In genomic region chr9:2093920-2094597, GRCh38 we compare ENCODE assay signal across 11 cellular contexts.
A peak's percentile ranks its signal among the peaks of the same experiment; 100 is the strongest.
DNase-seq lines count a peak whose midpoint lies in the region; ATAC-seq and TF ChIP-seq lines count a peak whose summit lies in the region.
"Had no signal": no experiment of that assay in that cellular context is flagged by ENCODE, and none has a peak within 500 bp of the region (broad histone marks: within the 10 kb centered on the region; RNA-seq: fewer than 3 reads in every experiment).

No MANE protein-coding gene starts in this region.

- H3K9me3 ChIP-seq in psoas muscle, result no peaks in the 10 kb centered on the region
- H3K9me3 ChIP-seq: sigmoid colon had no signal

- peaks cover 8% of the 10 kb centered on the region for H3K4me1 ChIP-seq in psoas muscle

- ATAC-seq in SK-N-SH treated with all-trans-retinoic acid at 6 μM for 48 hours (peak; percentile 93), psoas muscle (peak; percentile 49 to 68 (median 53))

- no peak overlapping the region for H3K4me3 ChIP-seq in fibroblast of villous mesenchyme (ENCODE audit: low read depth, low read length)
- no peak overlapping the region for H3K4me3 ChIP-seq in psoas muscle
- H3K4me3 ChIP-seq: sigmoid colon had no signal

- WGBS in psoas muscle, 3 donors, result 26 to 45% (median 33%) methylated on average over 2 of the region's 2 CpGs

- DNase-seq in GM03348 (ENCODE audit: low spot score) (peak; percentile 58), fibroblast of villous mesenchyme (ENCODE audit: low read depth) (peak; percentile 37), psoas muscle (no peak), HuH-7.5 (ENCODE audit: low spot score) (no peak), Kasumi-1 (lab: John Stamatoyannopoulos, UW) (no peak), NCI-H2171 (lab: John Stamatoyannopoulos, UW) (no peak), Ammon's horn (ENCODE audit: low spot score) (no peak)
- DNase-seq: activated CD4-positive, CD25-positive, alpha-beta regulatory T cell treated with anti-CD3 and anti-CD28 coated beads, Interleukin-2, amount 50 U/mL, for 72 hours; SHP77; sigmoid colon had no signal

- peaks cover 9 to 84% of the 10 kb centered on the region in 2 donors for H3K36me3 ChIP-seq in psoas muscle (ENCODE audit: insufficient read depth in 1 of 2, low read depth in 1 of 2)

- no peak overlapping the region for H3K27ac ChIP-seq in psoas muscle

- intact Hi-C loops in psoas muscle (cut with DNase I), result no loop called here

- no peak for TF ChIP-seq CTCF in fibroblast of villous mesenchyme (IDR thresholded peaks at IDR 0.05; ENCODE audit: insufficient read depth, low read depth, low read length)
- no peak for TF ChIP-seq CTCF in psoas muscle (IDR thresholded peaks at IDR 0.05)

- no peaks in the 10 kb centered on the region for H3K27me3 ChIP-seq in psoas muscle (ENCODE audit: insufficient read depth in 3 of 3, low read length in 2 of 3)
- H3K27me3 ChIP-seq: sigmoid colon had no signal

TF ChIP-seq in SK-N-SH treated with all-trans-retinoic acid at 6 μM for 48 hours, 23 proteins besides CTCF, POLR2A, EP300 and RAD21:
- TF ChIP-seq ISL1 (CRISPR knock-in tag; IDR thresholded peaks at IDR 0.05), result no peak
- TF ChIP-seq, protein P1, sequence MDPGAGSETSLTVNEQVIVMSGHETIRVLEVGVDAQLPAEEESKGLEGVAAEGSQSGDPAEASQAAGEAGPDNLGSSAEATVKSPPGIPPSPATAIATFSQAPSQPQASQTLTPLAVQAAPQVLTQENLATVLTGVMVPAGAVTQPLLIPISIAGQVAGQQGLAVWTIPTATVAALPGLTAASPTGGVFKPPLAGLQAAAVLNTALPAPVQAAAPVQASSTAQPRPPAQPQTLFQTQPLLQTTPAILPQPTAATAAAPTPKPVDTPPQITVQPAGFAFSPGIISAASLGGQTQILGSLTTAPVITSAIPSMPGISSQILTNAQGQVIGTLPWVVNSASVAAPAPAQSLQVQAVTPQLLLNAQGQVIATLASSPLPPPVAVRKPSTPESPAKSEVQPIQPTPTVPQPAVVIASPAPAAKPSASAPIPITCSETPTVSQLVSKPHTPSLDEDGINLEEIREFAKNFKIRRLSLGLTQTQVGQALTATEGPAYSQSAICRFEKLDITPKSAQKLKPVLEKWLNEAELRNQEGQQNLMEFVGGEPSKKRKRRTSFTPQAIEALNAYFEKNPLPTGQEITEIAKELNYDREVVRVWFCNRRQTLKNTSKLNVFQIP (CRISPR knock-in tag; IDR thresholded peaks at IDR 0.05; ENCODE audit: borderline replicate concordance, low read depth), result no peak
- TF ChIP-seq CSDC2 (CRISPR knock-in tag; IDR thresholded peaks at IDR 0.05), result no peak
- no peak for TF ChIP-seq CSRNP3 (CRISPR knock-in tag; IDR thresholded peaks at IDR 0.05)
- no peak for TF ChIP-seq ARNTL (CRISPR knock-in tag; IDR thresholded peaks at IDR 0.05; ENCODE audit: borderline replicate concordance, low read depth)
- TF ChIP-seq ZNF8 (CRISPR knock-in tag; IDR thresholded peaks at IDR 0.05), result no peak
- TF ChIP-seq ZFP30 (CRISPR knock-in tag; IDR thresholded peaks at IDR 0.05), result no peak
- TF ChIP-seq CREB5 (CRISPR knock-in tag; IDR thresholded peaks at IDR 0.05; ENCODE audit: low read depth), result no peak
- no peak for TF ChIP-seq TOX (CRISPR knock-in tag; IDR thresholded peaks at IDR 0.05; ENCODE audit: borderline replicate concordance)
- no peak for TF ChIP-seq ZC3H10 (CRISPR knock-in tag; IDR thresholded peaks at IDR 0.05)
- TF ChIP-seq TCF4 (CRISPR knock-in tag; IDR thresholded peaks at IDR 0.05; ENCODE audit: borderline replicate concordance), result no peak
- TF ChIP-seq, protein P2, sequence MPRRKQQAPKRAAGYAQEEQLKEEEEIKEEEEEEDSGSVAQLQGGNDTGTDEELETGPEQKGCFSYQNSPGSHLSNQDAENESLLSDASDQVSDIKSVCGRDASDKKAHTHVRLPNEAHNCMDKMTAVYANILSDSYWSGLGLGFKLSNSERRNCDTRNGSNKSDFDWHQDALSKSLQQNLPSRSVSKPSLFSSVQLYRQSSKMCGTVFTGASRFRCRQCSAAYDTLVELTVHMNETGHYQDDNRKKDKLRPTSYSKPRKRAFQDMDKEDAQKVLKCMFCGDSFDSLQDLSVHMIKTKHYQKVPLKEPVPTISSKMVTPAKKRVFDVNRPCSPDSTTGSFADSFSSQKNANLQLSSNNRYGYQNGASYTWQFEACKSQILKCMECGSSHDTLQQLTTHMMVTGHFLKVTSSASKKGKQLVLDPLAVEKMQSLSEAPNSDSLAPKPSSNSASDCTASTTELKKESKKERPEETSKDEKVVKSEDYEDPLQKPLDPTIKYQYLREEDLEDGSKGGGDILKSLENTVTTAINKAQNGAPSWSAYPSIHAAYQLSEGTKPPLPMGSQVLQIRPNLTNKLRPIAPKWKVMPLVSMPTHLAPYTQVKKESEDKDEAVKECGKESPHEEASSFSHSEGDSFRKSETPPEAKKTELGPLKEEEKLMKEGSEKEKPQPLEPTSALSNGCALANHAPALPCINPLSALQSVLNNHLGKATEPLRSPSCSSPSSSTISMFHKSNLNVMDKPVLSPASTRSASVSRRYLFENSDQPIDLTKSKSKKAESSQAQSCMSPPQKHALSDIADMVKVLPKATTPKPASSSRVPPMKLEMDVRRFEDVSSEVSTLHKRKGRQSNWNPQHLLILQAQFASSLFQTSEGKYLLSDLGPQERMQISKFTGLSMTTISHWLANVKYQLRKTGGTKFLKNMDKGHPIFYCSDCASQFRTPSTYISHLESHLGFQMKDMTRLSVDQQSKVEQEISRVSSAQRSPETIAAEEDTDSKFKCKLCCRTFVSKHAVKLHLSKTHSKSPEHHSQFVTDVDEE (CRISPR knock-in tag; IDR thresholded peaks at IDR 0.05), result no peak
- TF ChIP-seq OSR1 (CRISPR knock-in tag; IDR thresholded peaks at IDR 0.05), result no peak

Comparison
In these comparisons a context has a peak if more than half of its experiments do, and no peak if none do; other contexts are left out.
1. DNase-seq: peak in GM03348 (single experiment) and fibroblast of villous mesenchyme (single experiment); none in psoas muscle (0 of 2), HuH-7.5 (single experiment), Kasumi-1 (0 of 2), NCI-H2171 (single experiment) and Ammon's horn (single experiment).